9 cellular contexts compared by ENCODE assay signal in the genomic region with DNA sequence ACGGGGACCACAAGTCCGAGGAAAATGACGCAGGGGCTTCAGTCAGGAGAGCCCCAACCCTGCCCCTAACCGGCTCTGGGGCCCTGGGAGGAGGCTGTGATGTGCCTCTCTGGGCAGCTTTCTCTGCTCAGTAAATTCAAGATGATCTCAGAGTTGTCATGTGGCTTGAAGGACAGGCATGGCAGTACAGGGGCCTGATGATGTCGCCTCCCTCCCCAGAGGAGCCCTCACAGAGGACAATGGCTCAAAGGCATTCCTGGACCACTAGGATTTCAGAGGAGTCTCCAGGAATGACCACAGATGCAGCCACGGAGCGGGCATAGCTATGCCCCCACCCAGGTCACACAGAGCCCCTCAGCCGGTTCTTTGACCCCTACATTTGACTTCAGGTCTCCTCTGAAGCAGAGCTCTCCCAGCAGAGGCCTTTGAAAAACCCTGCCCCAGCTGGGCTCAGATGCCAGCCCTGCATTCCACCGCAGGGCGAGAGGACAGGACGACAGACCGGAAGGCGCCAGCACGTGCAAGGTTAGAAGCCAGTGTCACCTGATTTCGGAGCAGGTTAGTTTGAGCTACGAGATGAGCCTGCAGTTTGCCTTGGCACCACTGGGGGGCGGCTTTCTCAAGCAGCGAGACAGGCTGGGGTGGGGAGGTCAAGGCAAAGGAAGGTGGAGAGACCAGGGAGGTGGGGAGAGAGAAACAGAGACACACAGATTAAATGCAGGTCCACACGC. TPM values are rescaled to one million over a fixed set of nuclear protein-coding genes. Genes with fewer than 3 reads are reported as not detected.
DNase-seq lines count a peak whose midpoint lies in the region; ATAC-seq and TF ChIP-seq lines count a peak whose summit lies in the region.
"Had no signal": no experiment of that assay in that cellular context is flagged by ENCODE, and none has a peak within 500 bp of the region (broad histone marks: within the 10 kb centered on the region; RNA-seq: fewer than 3 reads in every experiment).

No MANE protein-coding gene starts in this region.

- H3K27ac Mint-ChIP-seq in CD14-positive monocyte = peak overlapping the region; percentile 74 to 94 (median 91)
- peak overlapping the region in 6 of 9 donors; percentile 30 to 76 (median 64) for H3K27ac Mint-ChIP-seq in naive thymus-derived CD4-positive, alpha-beta T cell
- H3K27ac Mint-ChIP-seq in stimulated activated naive CD8-positive, alpha-beta T cell treated with anti-CD3 and anti-CD28 coated beads, Interleukin-15, amount 100 ng/mL, for 72 hours = peak overlapping the region in 1 of 2 donors; percentile 22

- H3K27me3 ChIP-seq in naive thymus-derived CD4-positive, alpha-beta T cell (ENCODE audit: control insufficient read depth in 2 of 2, insufficient read depth in 2 of 2, low read length in 2 of 2) = no peaks in the 10 kb centered on the region

- H3K9me3 ChIP-seq in naive thymus-derived CD4-positive, alpha-beta T cell (ENCODE audit: control insufficient read depth in 2 of 3, low read length in 3 of 3) = no peaks in the 10 kb centered on the region

- ATAC-seq in GM19438 (IDR thresholded peaks at IDR 0.05; ENCODE audit: low read depth, unreplicated experiment) (peak; percentile 43), HG03565 (IDR thresholded peaks at IDR 0.05; ENCODE audit: unreplicated experiment) (no peak)
- ATAC-seq in naive thymus-derived CD4-positive, alpha-beta T cell = peak; percentile 45
- ATAC-seq in stimulated activated naive CD8-positive, alpha-beta T cell treated with anti-CD3 and anti-CD28 coated beads, Interleukin-15, amount 100 ng/mL, for 72 hours = peak; percentile 44

- H3K4me3 Mint-ChIP-seq in CD14-positive monocyte = peak overlapping the region in 1 of 2 donors; percentile 15
- no peak overlapping the region for H3K4me3 Mint-ChIP-seq in naive thymus-derived CD4-positive, alpha-beta T cell
- no peak overlapping the region for H3K4me3 Mint-ChIP-seq in stimulated activated naive CD8-positive, alpha-beta T cell treated with anti-CD3 and anti-CD28 coated beads, Interleukin-15, amount 100 ng/mL, for 72 hours

- H3K36me3 Mint-ChIP-seq in CD14-positive monocyte = peaks cover 9 to 10% of the 10 kb centered on the region in 2 donors
- peaks cover 3 to 24% (median 3%) of the 10 kb centered on the region in 5 donors for H3K36me3 Mint-ChIP-seq in naive thymus-derived CD4-positive, alpha-beta T cell

- CTCF ChIA-PET in naive thymus-derived CD4-positive, alpha-beta T cell (lab: Charles Lee) = interaction anchor here (0.5 to 2.4 kb wide), 16 partner anchors 11 to 412 kb away, joined by 3 to 12 read pairs (median 4); partner anchors contain the start of gene BIN1

- TF ChIP-seq CTCF in CD14-positive monocyte (IDR thresholded peaks at IDR 0.05) (peak; percentile 90), epithelial cell of esophagus (IDR thresholded peaks at IDR 0.05; ENCODE audit: insufficient read depth, low read depth, low read length, missing control alignments) (peak; percentile 85)

- intact Hi-C loops in CD14-positive monocyte (cut with micrococcal nuclease) = loop anchor here (10.0 kb wide), 2 partner anchors 347 to 413 kb away; partner anchors contain the start of genes GYPC (in 1 of the 2) and PROC (in 1 of the 2)
- intact Hi-C loops in naive thymus-derived CD4-positive, alpha-beta T cell (cut with micrococcal nuclease) = loop anchor here (1.0 to 2.0 kb wide), 7 partner anchors 14 to 412 kb away; partner anchors contain the start of gene BIN1 (in 2 of the 2)

- H3K27me3 Mint-ChIP-seq in CD14-positive monocyte (ENCODE audit: low read depth in 3 of 3) = peaks cover 3 to 8% (median 4%) of the 10 kb centered on the region in 3 donors
- no peaks in the 10 kb centered on the region for H3K27me3 Mint-ChIP-seq in naive thymus-derived CD4-positive, alpha-beta T cell
- H3K27me3 Mint-ChIP-seq in stimulated activated naive CD8-positive, alpha-beta T cell treated with anti-CD3 and anti-CD28 coated beads, Interleukin-15, amount 100 ng/mL, for 72 hours = no peaks in the 10 kb centered on the region

- peaks cover 46% of the 10 kb centered on the region for H3K4me1 Mint-ChIP-seq in CD14-positive monocyte
- H3K4me1 Mint-ChIP-seq in naive thymus-derived CD4-positive, alpha-beta T cell = peaks cover 12 to 38% (median 21%) of the 10 kb centered on the region in 7 donors
- H3K4me1 Mint-ChIP-seq in stimulated activated naive CD8-positive, alpha-beta T cell treated with anti-CD3 and anti-CD28 coated beads, Interleukin-15, amount 100 ng/mL, for 72 hours = peaks cover 81% of the 10 kb centered on the region

- peaks cover 5 to 9% of the 10 kb centered on the region in 2 donors for H3K4me1 ChIP-seq in naive thymus-derived CD4-positive, alpha-beta T cell (ENCODE audit: control insufficient read depth in 2 of 2, insufficient read depth in 2 of 2, low read length in 2 of 2)

- POLR2A ChIA-PET in naive thymus-derived CD4-positive, alpha-beta T cell (lab: Charles Lee) = interaction anchor here (1.1 kb wide), 1 partner anchor 12 kb away, joined by 9 read pairs; no protein-coding TSS in a partner anchor

- DNase-seq in CD14-positive monocyte (ENCODE audit: low spot score) (peak; percentile 66), NCI-H69 (lab: John Stamatoyannopoulos, UW) (peak; percentile 13), activated T-cell treated with anti-CD3 and anti-CD28 coated beads for 48 hours (ENCODE audit: low read depth) (peak; percentile 71), epithelial cell of esophagus (ENCODE audit: low read depth) (peak; percentile 69)
- DNase-seq in naive thymus-derived CD4-positive, alpha-beta T cell = peak; percentile 50 to 77 (median 67)
- peak; percentile 68 to 73 for DNase-seq in stimulated activated naive CD8-positive, alpha-beta T cell treated with anti-CD3 and anti-CD28 coated beads, Interleukin-15, amount 100 ng/mL, for 72 hours

- peaks cover 0 to 3% (median 0%) of the 10 kb centered on the region in 7 donors for H3K9me3 Mint-ChIP-seq in CD14-positive monocyte
- no peaks in the 10 kb centered on the region for H3K9me3 Mint-ChIP-seq in naive thymus-derived CD4-positive, alpha-beta T cell
- no peaks in the 10 kb centered on the region for H3K9me3 Mint-ChIP-seq in stimulated activated naive CD8-positive, alpha-beta T cell treated with anti-CD3 and anti-CD28 coated beads, Interleukin-15, amount 100 ng/mL, for 72 hours

- H3K27ac ChIP-seq in naive thymus-derived CD4-positive, alpha-beta T cell (ENCODE audit: low read depth, low read length) = no peak overlapping the region
- H3K27ac ChIP-seq: SK-N-MC had no signal

- H3K4me3 ChIP-seq in epithelial cell of esophagus (ENCODE audit: low read length) = no peak overlapping the region
- no peak overlapping the region for H3K4me3 ChIP-seq in naive thymus-derived CD4-positive, alpha-beta T cell (ENCODE audit: low read length)
- H3K4me3 ChIP-seq: SK-N-MC had no signal

- peaks cover 0 to 88% (median 26%) of the 10 kb centered on the region in 3 experiments for H3K36me3 ChIP-seq in naive thymus-derived CD4-positive, alpha-beta T cell (ENCODE audit: control insufficient read depth in 2 of 3, insufficient read depth in 3 of 3, low read length in 3 of 3)

RNA-seq across cellular contexts. Expression of gene BIN1, which starts 39.2 kb away (rescaled TPM):
- 1 to 10 TPM; 4.1 to 7.5 TPM for polyA plus RNA-seq in CD14-positive monocyte
- 100 to 1,000 TPM; 103 to 120 (median 109) TPM for total RNA-seq in naive thymus-derived CD4-positive, alpha-beta T cell
- 100 to 1,000 TPM; 158 to 161 TPM for polyA plus RNA-seq in naive thymus-derived CD4-positive, alpha-beta T cell

Comparison
In these comparisons a context has a peak if more than half of its experiments do, and no peak if none do; other contexts are left out.
1. DNase-seq: peak in every context shown above with its lines; median percentile 71 in activated T-cell treated with anti-CD3 and anti-CD28 coated beads for 48 hours; 70 in stimulated activated naive CD8-positive, alpha-beta T cell treated with anti-CD3 and anti-CD28 coated beads, Interleukin-15, amount 100 ng/mL, for 72 hours; 69 in epithelial cell of esophagus; 67 in naive thymus-derived CD4-positive, alpha-beta T cell; 66 in CD14-positive monocyte; 13 in NCI-H69.
2. RNA of gene BIN1, which starts 39.2 kb away (polyA plus RNA-seq): 158 to 161 TPM in naive thymus-derived CD4-positive, alpha-beta T cell; 4.1 to 7.5 TPM in CD14-positive monocyte; every median in the first group is over 10 times any median in the second.